Comparison of ENCODE assay signal across 9 cellular contexts in the genomic region with DNA sequence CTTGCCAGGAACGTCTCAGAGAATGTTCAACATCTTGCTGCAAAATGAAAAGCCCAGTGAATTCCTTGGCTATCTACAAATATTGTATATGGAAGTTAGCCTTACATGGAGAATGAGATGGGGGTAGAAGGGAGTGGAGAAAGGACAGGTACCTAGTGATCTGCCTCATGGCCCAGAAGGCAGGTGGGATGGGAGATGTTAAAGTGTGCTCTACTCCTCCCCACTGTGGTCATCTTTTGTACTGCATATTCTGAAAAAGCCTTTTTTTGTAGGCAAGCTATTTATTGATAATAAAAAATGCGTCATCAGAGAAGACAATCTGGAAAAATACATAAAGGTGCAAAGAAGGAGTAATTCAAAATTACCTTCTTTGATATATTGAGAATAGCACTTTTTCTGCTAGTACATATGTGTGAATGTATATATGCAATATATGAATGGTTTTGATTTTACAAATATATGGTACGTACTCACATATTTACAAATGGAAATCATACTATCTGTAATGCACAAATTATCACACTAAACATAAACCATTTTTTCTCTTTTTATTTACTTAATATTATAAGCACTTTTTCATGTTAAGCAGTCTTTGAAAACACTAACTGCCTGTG. TPM values are rescaled to one million over a fixed set of nuclear protein-coding genes. Genes with fewer than 3 reads are reported as not detected.
DNase-seq lines count a peak whose midpoint lies in the region; ATAC-seq and TF ChIP-seq lines count a peak whose summit lies in the region.
"Had no signal": no experiment of that assay in that cellular context is flagged by ENCODE, and none has a peak within 500 bp of the region (broad histone marks: within the 10 kb centered on the region; RNA-seq: fewer than 3 reads in every experiment).

No MANE protein-coding gene starts in this region.

- DNase-seq in D341Med (ENCODE audit: low spot score) (peak; percentile 58), NCI-H1105 (lab: John Stamatoyannopoulos, UW) (peak; percentile 23), medulla oblongata (ENCODE audit: extremely low spot score) (peak; percentile 27)
- DNase-seq in stimulated activated CD4-positive, alpha-beta T cell treated with anti-CD3 and anti-CD28 coated beads, Interleukin-1b, Interleukin-23, amount 100 ng/mL, for 48 hours = no peak
- DNase-seq: left cardiac atrium had no signal

- H3K4me1 Mint-ChIP-seq in brain = peaks cover 11% of the 10 kb centered on the region

- no peak overlapping the region for H3K4me3 Mint-ChIP-seq in brain

- H3K27ac Mint-ChIP-seq in brain = no peak overlapping the region

- ATAC-seq in GM21360 (IDR thresholded peaks at IDR 0.05; ENCODE audit: unreplicated experiment) (peak; percentile 69), GM18502 (IDR thresholded peaks at IDR 0.05; ENCODE audit: poor library complexity, unreplicated experiment) (no peak), GM19397 (IDR thresholded peaks at IDR 0.05; ENCODE audit: unreplicated experiment) (no peak)

- H3K36me3 Mint-ChIP-seq in brain = no peaks in the 10 kb centered on the region

- no peaks in the 10 kb centered on the region for H3K27me3 Mint-ChIP-seq in brain

- H3K9me3 Mint-ChIP-seq in brain = no peaks in the 10 kb centered on the region

- peak; percentile 70 to 82 for TF ChIP-seq CTCF in brain (conservative IDR thresholded peaks at IDR 0.05)

RNA-seq across cellular contexts. Expression of a gene that starts 19.1 kb away (rescaled TPM):
- polyA plus RNA-seq in brain (ENCODE audit: insufficient read depth, low read depth, low replicate concordance) = not detected
